Comparison of ENCODE assay signal across 5 cellular contexts in the genomic region with DNA sequence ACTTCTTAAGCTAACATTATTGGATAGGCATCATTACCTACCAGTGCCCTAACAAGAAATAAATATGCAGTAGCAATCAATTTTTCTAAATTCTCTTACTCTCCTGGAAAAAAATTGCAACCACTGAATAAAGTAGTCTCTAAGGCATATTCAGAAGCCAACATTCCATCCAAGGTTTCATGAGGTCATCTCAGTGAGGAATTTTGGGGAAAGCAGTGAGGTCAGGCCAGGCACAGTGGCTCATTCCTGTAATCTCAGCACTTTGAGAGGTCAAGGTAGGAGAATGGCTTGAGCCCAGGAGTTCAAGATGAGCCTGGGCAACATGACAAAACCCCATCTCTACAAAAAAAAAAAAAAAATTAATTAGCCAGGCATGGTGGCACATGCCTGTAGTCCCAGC.
"Had no signal": no experiment of that assay in that cellular context is flagged by ENCODE, and none has a peak within 500 bp of the region (broad histone marks: within the 10 kb centered on the region; RNA-seq: fewer than 3 reads in every experiment).

No MANE protein-coding gene starts in this region.

- H3K4me3 ChIP-seq: K562 had no signal

- DNase-seq: IMR-90, KBM-7 had no signal

- ATAC-seq: HepG2, K562 had no signal

- H3K27ac ChIP-seq: HL-60 had no signal
